12 cellular contexts compared by ENCODE assay signal in the genomic region with DNA sequence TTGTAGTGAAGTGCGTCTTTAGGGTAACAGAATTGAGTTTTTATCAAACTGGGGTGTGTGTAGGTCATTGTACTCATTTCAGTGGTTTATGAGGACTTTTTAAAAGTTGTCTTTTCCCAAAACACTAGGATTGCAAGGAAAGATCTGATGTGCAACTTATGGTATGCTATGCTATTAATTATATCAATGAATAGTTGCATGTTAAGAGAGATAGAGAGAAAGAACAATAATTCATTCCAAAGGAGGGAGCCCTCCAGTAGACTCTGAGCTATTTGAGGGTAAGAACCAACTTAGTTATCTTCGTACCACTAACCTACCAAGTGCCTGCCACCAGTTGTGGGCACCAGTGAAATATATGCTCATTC.
DNase-seq lines count a peak whose midpoint lies in the region; ATAC-seq, FAIRE-seq and TF ChIP-seq lines count a peak whose summit lies in the region.
"Had no signal": no experiment of that assay in that cellular context is flagged by ENCODE, and none has a peak within 500 bp of the region (broad histone marks: within the 10 kb centered on the region; RNA-seq: fewer than 3 reads in every experiment).

No MANE protein-coding gene starts in this region.

- in situ Hi-C loops in GM23248 (cut with MboI): loop anchor here (5.0 kb wide), 1 partner anchor 167 kb away; no protein-coding TSS in a partner anchor
- in situ Hi-C loops in ACHN (cut with HindIII; ENCODE audit: low pct_ligation_motif_present, low pct_unique_long_range_greater_than_20kb, low sequenced_read_pairs): no loop called here

- H3K4me1 ChIP-seq in GM23248 (ENCODE audit: insufficient read depth): peaks cover 14% of the 10 kb centered on the region; the same call in 1 of the 2 replicates
- H3K4me1 ChIP-seq in keratinocyte (ENCODE audit: control insufficient read depth, extremely low read depth, insufficient read depth, low read length): peaks cover 10% of the 10 kb centered on the region
- peaks cover 0 to 23% (median 9%) of the 10 kb centered on the region in 4 donors for H3K4me1 ChIP-seq in stomach
- no peaks in the 10 kb centered on the region for H3K4me1 ChIP-seq in BE2C

- H3K27ac ChIP-seq in GM23248: no peak overlapping the region
- no peak overlapping the region for H3K27ac ChIP-seq in SU-DHL-6 (ENCODE audit: low read depth, low read length)
- H3K27ac ChIP-seq in keratinocyte (ENCODE audit: control insufficient read depth, insufficient read depth, low read length): peak overlapping the region; percentile 74
- H3K27ac ChIP-seq in stomach: peak overlapping the region in 3 of 5 donors; percentile 51 to 79 (median 61)
- peak overlapping the region in 2 of 59 donors; percentile 33 to 38 for H3K27ac ChIP-seq in dorsolateral prefrontal cortex

- 26 to 31% methylated on average over 2 of the region's 2 CpGs for WGBS in GM23248 (ENCODE audit: low coverage in 1 of 2, low lambda C conversion rate in 2 of 2, missing lambda C conversion rate in 2 of 2), 2 experiments
- 8 to 36% (median 33%) methylated on average over 2 of the region's 2 CpGs for WGBS in stomach, 5 donors

- H3K9ac ChIP-seq in GM23248: no peak overlapping the region
- H3K9ac ChIP-seq in SU-DHL-6 (ENCODE audit: low read length): no peak overlapping the region
- H3K9ac ChIP-seq in keratinocyte (ENCODE audit: control insufficient read depth, extremely low read depth, insufficient read depth, low read length): peak overlapping the region; percentile 57

- H3K36me3 ChIP-seq in GM23248 (ENCODE audit: low read depth) (no peaks in the 10 kb centered on the region), SU-DHL-6 (ENCODE audit: low read length) (no peaks in the 10 kb centered on the region), keratinocyte (ENCODE audit: control insufficient read depth in 2 of 2, extremely low read depth in 1 of 2, insufficient read depth in 2 of 2, low read length in 2 of 2) (no peaks in the 10 kb centered on the region), stomach (no peaks in the 10 kb centered on the region), BE2C (no peaks in the 10 kb centered on the region)
- H3K36me3 ChIP-seq: left lung had no signal

- intact Hi-C loops in stomach (cut with DNase I; ENCODE audit: low total_unique reads): no loop called here
- intact Hi-C loops in dorsolateral prefrontal cortex (cut with DNase I): loop anchor here (1.0 to 10.0 kb wide), 7 partner anchors 177 to 1551 kb away; a partner anchor contains a TSS

- no peak for TF ChIP-seq CTCF in SU-DHL-6 (IDR thresholded peaks at IDR 0.05; ENCODE audit: insufficient read depth, low read length, poor library complexity, severe bottlenecking)
- no peak for TF ChIP-seq CTCF in keratinocyte (optimal IDR thresholded peaks at IDR 0.05 in 1 of 3, IDR thresholded peaks at IDR 0.05 in 1 of 3, conservative IDR thresholded peaks at IDR 0.05 in 1 of 3; ENCODE audit: extremely low read depth in 1 of 3, insufficient read depth in 2 of 3, low read length in 3 of 3)
- peak in 1 of 7 experiments; percentile 2 for TF ChIP-seq CTCF in stomach (IDR thresholded peaks at IDR 0.05)
- no peak for TF ChIP-seq CTCF in BE2C (IDR thresholded peaks at IDR 0.05; ENCODE audit: low read depth, low read length)
- peak in 7 of 56 donors; percentile 2 to 30 (median 4) for TF ChIP-seq CTCF in dorsolateral prefrontal cortex (IDR thresholded peaks at IDR 0.05 in 54 of 56, conservative IDR thresholded peaks at IDR 0.05 in 2 of 56; ENCODE audit: low read depth in 1 of 56, partially characterized antibody in 56 of 56)

- H3K9me3 ChIP-seq in GM23248 (ENCODE audit: low read depth): no peaks in the 10 kb centered on the region
- no peaks in the 10 kb centered on the region for H3K9me3 ChIP-seq in SU-DHL-6 (ENCODE audit: insufficient read depth, low read length)
- no peaks in the 10 kb centered on the region for H3K9me3 ChIP-seq in keratinocyte (ENCODE audit: control insufficient read depth, low read depth, low read length)
- no peaks in the 10 kb centered on the region for H3K9me3 ChIP-seq in stomach
- H3K9me3 ChIP-seq in BE2C: no peaks in the 10 kb centered on the region
- H3K9me3 ChIP-seq: left lung had no signal

- TF ChIP-seq POLR2A in stomach (IDR thresholded peaks at IDR 0.05): no peak

- H2AFZ ChIP-seq in GM23248 (peak overlapping the region; percentile 95), SU-DHL-6 (ENCODE audit: low read depth, low read length, severe bottlenecking) (no peak overlapping the region), keratinocyte (ENCODE audit: control insufficient read depth, low read length) (peak overlapping the region; percentile 86)

- H3K4me3 ChIP-seq in GM23248: peak overlapping the region; percentile 74; the same call in 1 of the 2 replicates
- H3K4me3 ChIP-seq in SU-DHL-6 (ENCODE audit: insufficient read depth, low read length, poor library complexity, severe bottlenecking): no peak overlapping the region
- H3K4me3 ChIP-seq in keratinocyte (ENCODE audit: control insufficient read depth in 2 of 3, extremely low read depth in 1 of 3, insufficient read depth in 2 of 3, low read depth in 1 of 3, low read length in 3 of 3): peak overlapping the region in 1 of 3 experiments; percentile 57
- H3K4me3 ChIP-seq in stomach: no peak overlapping the region
- H3K4me3 ChIP-seq in BE2C (ENCODE audit: low read depth, low read length): no peak overlapping the region; the same call in 1 of the 2 replicates
- H3K4me3 ChIP-seq in dorsolateral prefrontal cortex: peak overlapping the region in 27 of 59 donors; percentile 1 to 58 (median 42)

- H3K27me3 ChIP-seq in GM23248 (replicated peaks; ENCODE audit: insufficient read depth): no peaks in the 10 kb centered on the region
- H3K27me3 ChIP-seq in SU-DHL-6 (ENCODE audit: low read length): no peaks in the 10 kb centered on the region
- no peaks in the 10 kb centered on the region for H3K27me3 ChIP-seq in keratinocyte (ENCODE audit: control insufficient read depth, extremely low read depth, insufficient read depth, low read length)
- H3K27me3 ChIP-seq in stomach: no peaks in the 10 kb centered on the region
- no peaks in the 10 kb centered on the region for H3K27me3 ChIP-seq in BE2C
- H3K27me3 ChIP-seq in dorsolateral prefrontal cortex: no peaks in the 10 kb centered on the region
- H3K27me3 ChIP-seq: left lung had no signal

- H4K20me1 ChIP-seq in GM23248 (ENCODE audit: insufficient read depth) (no peaks in the 10 kb centered on the region), SU-DHL-6 (ENCODE audit: low read depth, low read length) (no peaks in the 10 kb centered on the region), keratinocyte (ENCODE audit: control insufficient read depth, extremely low read depth, insufficient read depth, low read length) (no peaks in the 10 kb centered on the region)

- H3F3A ChIP-seq in GM23248 (ENCODE audit: insufficient read depth): no peaks in the 10 kb centered on the region
- H3F3A ChIP-seq in SU-DHL-6 (ENCODE audit: insufficient read depth): no peaks in the 10 kb centered on the region

- no peaks in the 10 kb centered on the region for H3K9me1 ChIP-seq in keratinocyte (ENCODE audit: control insufficient read depth, extremely low read depth, insufficient read depth, low read length)

- H3K79me2 ChIP-seq in GM23248 (ENCODE audit: insufficient read depth) (no peaks in the 10 kb centered on the region), SU-DHL-6 (ENCODE audit: insufficient read depth, low read length) (no peaks in the 10 kb centered on the region), keratinocyte (ENCODE audit: control insufficient read depth, insufficient read depth, low read length) (no peaks in the 10 kb centered on the region)

- FAIRE-seq in keratinocyte (lab: Jason Lieb, UNC): no peak
- FAIRE-seq: colon, TTC549 had no signal

- H3K9me2 ChIP-seq in GM23248 (ENCODE audit: insufficient read depth): no peaks in the 10 kb centered on the region
- no peaks in the 10 kb centered on the region for H3K9me2 ChIP-seq in SU-DHL-6 (replicated peaks; ENCODE audit: insufficient read depth, low read length)

- H3K4me2 ChIP-seq in GM23248 (ENCODE audit: unreplicated experiment) (no peak overlapping the region), SU-DHL-6 (ENCODE audit: low read depth, low read length, poor library complexity, severe bottlenecking) (peak overlapping the region; percentile 48), keratinocyte (ENCODE audit: control insufficient read depth, extremely low read depth, insufficient read depth, low read depth, low read length) (peak overlapping the region; percentile 73)

- dilution Hi-C loops in keratinocyte (cut with MboI; ENCODE audit: extremely low pct_ligation_motif_present, low sequenced_read_pairs): no loop called here

- TF ChIP-seq EP300 in stomach (IDR thresholded peaks at IDR 0.05): no peak

- ATAC-seq in GM21526 (IDR thresholded peaks at IDR 0.05; ENCODE audit: low FRiP score, unreplicated experiment): no peak

- DNase-seq in GM23248: no peak
- no peak for DNase-seq in keratinocyte (ENCODE audit: low read depth, low spot score)
- no peak for DNase-seq in stomach
- DNase-seq in BE2C: no peak
- no peak for DNase-seq in dorsolateral prefrontal cortex
- no peak for DNase-seq in ACHN
- DNase-seq: KG1 had no signal

Comparison
In these comparisons a context has a peak if more than half of its experiments do, and no peak if none do; other contexts are left out.
1. H3K27ac ChIP-seq: peak in keratinocyte (single experiment) and stomach (3 of 5); none in GM23248 (single experiment) and SU-DHL-6 (single experiment).